Comparison of ENCODE assay signal across 8 cellular contexts in the genomic region with DNA sequence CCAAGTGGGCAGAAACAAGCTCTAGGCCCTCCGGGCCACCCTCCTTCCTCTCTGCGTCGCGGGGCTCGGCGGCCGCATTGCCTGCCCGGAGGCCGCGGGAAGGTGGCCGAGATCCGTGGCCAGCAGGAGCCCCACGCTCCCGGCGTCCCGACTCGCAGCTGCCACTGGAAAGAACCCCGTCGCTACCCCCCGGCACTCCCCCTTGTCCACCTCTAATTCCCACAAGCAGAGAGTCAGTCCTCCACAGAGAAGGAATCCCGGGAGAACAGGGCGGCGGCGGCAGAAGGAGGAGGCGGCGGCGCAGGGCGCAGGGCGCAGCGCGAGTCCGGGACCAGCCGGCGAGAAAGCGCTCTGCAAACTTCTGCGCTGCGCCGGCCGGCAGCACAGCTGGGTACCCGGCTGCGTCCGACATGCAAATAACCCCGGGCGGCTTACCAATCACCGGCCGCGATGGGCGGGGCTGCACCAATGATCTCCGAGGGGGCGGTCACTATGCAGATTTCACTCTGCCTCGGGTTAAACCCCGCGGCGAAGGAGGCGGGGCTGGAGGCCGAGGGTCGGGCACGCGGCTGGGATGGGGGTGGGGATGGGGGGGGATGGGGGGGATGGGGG. TPM values are rescaled to one million over a fixed set of nuclear protein-coding genes. Genes with fewer than 3 reads are reported as not detected.
DNase-seq lines count a peak whose midpoint lies in the region; ATAC-seq and TF ChIP-seq lines count a peak whose summit lies in the region.

A gene (minus strand): TSS at position 365 of the 612 bp plus-strand sequence.

- in situ Hi-C loops in GM13976 (cut with MboI; ENCODE audit: low sequenced_read_pairs, unreplicated experiment), result loop anchor here (5.0 to 10.0 kb wide), 2 partner anchors 173 to 360 kb away; no protein-coding TSS in a partner anchor

- H3K36me3 ChIP-seq in adipocyte (ENCODE audit: control insufficient read depth, insufficient read depth, low read length, severe bottlenecking) (no peaks in the 10 kb centered on the region), left ventricle myocardium inferior (no peaks in the 10 kb centered on the region), prostate gland (no peaks in the 10 kb centered on the region), uterus (no peaks in the 10 kb centered on the region)

- TF ChIP-seq CTCF in GM13976 (IDR thresholded peaks at IDR 0.05; ENCODE audit: borderline replicate concordance, control extremely low read depth, extremely low read depth, insufficient read depth, missing control alignments) (no peak), left ventricle myocardium inferior (IDR thresholded peaks at IDR 0.05; ENCODE audit: borderline replicate concordance) (peak; percentile 9), prostate gland (IDR thresholded peaks at IDR 0.05) (peak in 1 of 4 experiments; percentile 18), uterus (IDR thresholded peaks at IDR 0.05) (peak in 2 of 4 experiments; percentile 7 to 29)

- peak; percentile 80 for ATAC-seq in HG02840 (IDR thresholded peaks at IDR 0.05; ENCODE audit: low FRiP score, unreplicated experiment)

- H3K27me3 ChIP-seq in adipocyte (replicated peaks; ENCODE audit: control insufficient read depth, insufficient read depth, low read length) (no peaks in the 10 kb centered on the region), left ventricle myocardium inferior (ENCODE audit: low read depth) (peaks cover 56% of the 10 kb centered on the region), prostate gland (replicated peaks; ENCODE audit: insufficient read depth) (no peaks in the 10 kb centered on the region), uterus (no peaks in the 10 kb centered on the region)

- H3K9me3 ChIP-seq in adipocyte (ENCODE audit: control insufficient read depth, low read length), result no peaks in the 10 kb centered on the region
- H3K9me3 ChIP-seq in left ventricle myocardium inferior (replicated peaks), result no peaks in the 10 kb centered on the region
- H3K9me3 ChIP-seq in prostate gland, result no peaks in the 10 kb centered on the region
- H3K9me3 ChIP-seq in uterus, result no peaks in the 10 kb centered on the region

- H3K4me3 ChIP-seq in adipocyte (ENCODE audit: low read length) (peak within 1 kb of the TSS; percentile 85), left ventricle myocardium inferior (peak within 1 kb of the TSS; percentile 83), prostate gland (peak within 1 kb of the TSS; percentile 41 to 53), uterus (peak within 1 kb of the TSS; percentile 59 to 73)

- TF ChIP-seq POLR2A in prostate gland (IDR thresholded peaks at IDR 0.05), result peak; percentile 99
- peak; percentile 98 to 99 for TF ChIP-seq POLR2A in uterus (IDR thresholded peaks at IDR 0.05)

- peak; percentile 96 for DNase-seq in GM13976 (ENCODE audit: low spot score)
- DNase-seq in NCI-H1436 (lab: John Stamatoyannopoulos, UW), result peak; percentile 97
- DNase-seq in SW 1271 (lab: John Stamatoyannopoulos, UW), result peak; percentile 92 to 95
- peak; percentile 100 for DNase-seq in adipocyte (ENCODE audit: low read depth)
- peak; percentile 98 for DNase-seq in left ventricle myocardium inferior
- peak; percentile 99 for DNase-seq in prostate gland (ENCODE audit: low spot score)
- DNase-seq in uterus, result peak; percentile 99

- H3K27ac ChIP-seq in left ventricle myocardium inferior (replicated peaks) (peak within 1 kb of the TSS; percentile 90), prostate gland (peak within 1 kb of the TSS; percentile 76 to 79), uterus (peak within 1 kb of the TSS; percentile 85 to 87)

- peaks cover 34% of the 10 kb centered on the region for H3K4me1 ChIP-seq in adipocyte (ENCODE audit: control insufficient read depth, insufficient read depth, low read length)
- H3K4me1 ChIP-seq in left ventricle myocardium inferior, result peaks cover 43% of the 10 kb centered on the region
- H3K4me1 ChIP-seq in prostate gland (replicated peaks), result peaks cover 6% of the 10 kb centered on the region
- H3K4me1 ChIP-seq in uterus, result peaks cover 0 to 16% of the 10 kb centered on the region in 2 donors

- intact Hi-C loops in left ventricle myocardium inferior (cut with micrococcal nuclease) (loop anchor here (2.0 kb wide), 1 partner anchor 183 kb away; no protein-coding TSS in a partner anchor), prostate gland (cut with DNase I) (loop anchor here (1.0 to 10.0 kb wide), 7 partner anchors 80 to 537 kb away; a partner anchor contains a TSS), uterus (cut with DNase I; ENCODE audit: low total_unique reads) (loop anchor here (5.0 kb wide), 2 partner anchors 185 to 360 kb away; no protein-coding TSS in a partner anchor)

- 1% methylated on average over 53 of the region's 59 CpGs for WGBS in prostate gland

- peak within 1 kb of the TSS; percentile 80 for H3K9ac ChIP-seq in adipocyte (ENCODE audit: low read length)

RNA-seq across cellular contexts. Expression of the gene that starts here (rescaled TPM):
- 24.7 TPM for total RNA-seq in left ventricle myocardium inferior
- total RNA-seq in prostate gland, result 10 to 100 TPM in 1 of 2 donors, 1 to 10 TPM in 1; 3.0 to 13.7 TPM
- total RNA-seq in uterus, result 1 to 10 TPM; 2.9 to 8.2 (median 6.6) TPM

Comparison
In these comparisons a context has a peak if more than half of its experiments do, and no peak if none do; other contexts are left out.
1. Peak in every context shown above with its lines: DNase-seq, ATAC-seq, H3K4me3 ChIP-seq and H3K27ac ChIP-seq.